25 cellular contexts compared by ENCODE assay signal in the genomic region with DNA sequence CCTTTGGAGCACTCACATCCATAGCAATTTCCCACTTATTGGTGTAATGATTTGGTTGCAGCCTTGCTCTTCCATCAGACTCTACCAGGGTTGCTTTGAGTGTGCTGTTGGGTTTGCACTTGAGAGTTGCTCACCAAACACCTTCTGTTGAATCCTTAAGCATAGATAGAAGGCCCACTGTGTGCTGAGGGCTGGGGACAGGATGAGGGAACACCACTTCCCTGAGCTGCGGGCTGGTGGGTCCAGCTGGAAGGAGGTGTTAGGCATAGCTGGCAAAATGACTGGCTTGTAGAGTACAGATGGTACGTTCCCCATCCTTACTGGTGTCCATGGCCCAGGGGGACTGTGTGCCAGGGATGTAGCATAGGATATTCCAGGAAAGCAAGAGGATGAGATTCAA. TPM values are rescaled to one million over a fixed set of nuclear protein-coding genes. Genes with fewer than 3 reads are reported as not detected.
A peak's percentile ranks its signal among the peaks of the same experiment; 100 is the strongest.
DNase-seq lines count a peak whose midpoint lies in the region; ATAC-seq and TF ChIP-seq lines count a peak whose summit lies in the region.
"Had no signal": no experiment of that assay in that cellular context is flagged by ENCODE, and none has a peak within 500 bp of the region (broad histone marks: within the 10 kb centered on the region; RNA-seq: fewer than 3 reads in every experiment).

No MANE protein-coding gene starts in this region.

- no peak overlapping the region for H3K4me3 Mint-ChIP-seq in activated T-helper 2 cell treated with anti-CD3 and anti-CD28 coated beads, Interferon-gamma antibody, Interleukin-2, Interleukin-4, amounts not matched to agents 10 μg/mL and 5 μg/mL and 100 μg/mL, durations not matched to agents 14 hours and 24 hours and 36 hours (ENCODE audit: low read depth)
- H3K4me3 Mint-ChIP-seq in endothelial cell (ENCODE audit: unreplicated experiment) (no peak overlapping the region), osteocyte (ENCODE audit: unreplicated experiment) (no peak overlapping the region)
- H3K4me3 Mint-ChIP-seq: B cell had no signal

- no peak for ATAC-seq in GM18519 (IDR thresholded peaks at IDR 0.05; ENCODE audit: low FRiP score, unreplicated experiment)
- ATAC-seq: K562 had no signal

- H3K79me2 ChIP-seq in Loucy (ENCODE audit: insufficient read depth, low read length) = peaks cover 93% of the 10 kb centered on the region

- peaks cover 46% of the 10 kb centered on the region for H3K4me1 ChIP-seq in Loucy (ENCODE audit: insufficient read depth, low read length, poor library complexity, severe bottlenecking)

- peaks cover 11% of the 10 kb centered on the region for H3K4me1 Mint-ChIP-seq in activated T-helper 2 cell treated with anti-CD3 and anti-CD28 coated beads, Interferon-gamma antibody, Interleukin-2, Interleukin-4, amounts not matched to agents 10 μg/mL and 5 μg/mL and 100 μg/mL, durations not matched to agents 14 hours and 24 hours and 36 hours (ENCODE audit: low read depth)
- peaks cover 23% of the 10 kb centered on the region for H3K4me1 Mint-ChIP-seq in endothelial cell (ENCODE audit: unreplicated experiment)
- peaks cover 28% of the 10 kb centered on the region for H3K4me1 Mint-ChIP-seq in osteocyte (ENCODE audit: unreplicated experiment)

- H3K9me2 ChIP-seq in Loucy (replicated peaks; ENCODE audit: low read depth, low read length) = no peaks in the 10 kb centered on the region

- H3K9me3 Mint-ChIP-seq in activated T-helper 2 cell treated with anti-CD3 and anti-CD28 coated beads, Interferon-gamma antibody, Interleukin-2, Interleukin-4, amounts not matched to agents 10 μg/mL and 5 μg/mL and 100 μg/mL, durations not matched to agents 14 hours and 24 hours and 36 hours = peaks cover 3% of the 10 kb centered on the region
- H3K9me3 Mint-ChIP-seq in endothelial cell (ENCODE audit: unreplicated experiment) (no peaks in the 10 kb centered on the region), osteocyte (ENCODE audit: unreplicated experiment) (no peaks in the 10 kb centered on the region)
- H3K9me3 Mint-ChIP-seq: CD8-positive, alpha-beta memory T cell had no signal

- no peak overlapping the region for H3K4me3 ChIP-seq in Loucy (ENCODE audit: low read length, poor library complexity, severe bottlenecking)
- H3K4me3 ChIP-seq: K562, PC-9 had no signal

- peaks cover 20% of the 10 kb centered on the region for H3K27me3 Mint-ChIP-seq in activated T-helper 2 cell treated with anti-CD3 and anti-CD28 coated beads, Interferon-gamma antibody, Interleukin-2, Interleukin-4, amounts not matched to agents 10 μg/mL and 5 μg/mL and 100 μg/mL, durations not matched to agents 14 hours and 24 hours and 36 hours (ENCODE audit: low read depth)
- peaks cover 27% of the 10 kb centered on the region for H3K27me3 Mint-ChIP-seq in endothelial cell (ENCODE audit: unreplicated experiment)
- no peaks in the 10 kb centered on the region for H3K27me3 Mint-ChIP-seq in osteocyte (ENCODE audit: unreplicated experiment)
- H3K27me3 Mint-ChIP-seq: B cell had no signal

- TF ChIP-seq CTCF in Loucy (conservative IDR thresholded peaks at IDR 0.05; ENCODE audit: low read length) = no peak
- TF ChIP-seq CTCF in endothelial cell (IDR thresholded peaks at IDR 0.05; ENCODE audit: unreplicated experiment) = no peak
- no peak for TF ChIP-seq CTCF in osteocyte (IDR thresholded peaks at IDR 0.05)

- no peaks in the 10 kb centered on the region for H3K36me3 ChIP-seq in Loucy (ENCODE audit: insufficient read depth, low read length)

- no peak overlapping the region for H3K9ac ChIP-seq in Loucy (ENCODE audit: low read depth, low read length, poor library complexity, severe bottlenecking)

- peak; percentile 5 for DNase-seq in activated T-helper 2 cell treated with anti-CD3 and anti-CD28 coated beads, Interferon-gamma antibody, Interleukin-2, Interleukin-4, amounts not matched to agents 10 μg/mL and 5 μg/mL and 100 μg/mL, durations not matched to agents 14 hours and 24 hours and 36 hours (ENCODE audit: low spot score)
- DNase-seq in endothelial cell (ENCODE audit: low spot score) = no peak
- peak; percentile 40 for DNase-seq in osteocyte (ENCODE audit: extremely low spot score, unreplicated experiment)
- DNase-seq in dedifferentiated amniotic fluid mesenchymal stem cell (ENCODE audit: extremely low spot score) = no peak
- no peak for DNase-seq in CD1c-positive myeloid dendritic cell (ENCODE audit: extremely low spot score)
- DNase-seq in NCI-H1105 (lab: John Stamatoyannopoulos, UW) = no peak
- DNase-seq: CD8-positive, alpha-beta memory T cell; DMS 273 treated with DMSO at 0.1 percent for 48 hours; DND-41; H7; Kasumi-1; MV-4-11; NCI-H1105 treated with DMSO at 0.1 percent for 48 hours; NCI-H146; NCI-H1930; NCI-H2107; NCI-H446; NCI-H526; NCI-H82; PC-9; Right ventricle myocardium superior had no signal

- peaks cover 9% of the 10 kb centered on the region for H4K20me1 ChIP-seq in Loucy (ENCODE audit: insufficient read depth, low read length, poor library complexity, severe bottlenecking)

- no peaks in the 10 kb centered on the region for H3K9me3 ChIP-seq in Loucy (ENCODE audit: insufficient read depth, low read depth, low read length)

- peak overlapping the region; percentile 89 for H3K4me2 ChIP-seq in Loucy (ENCODE audit: low read depth, low read length, poor library complexity, severe bottlenecking)
- H3K4me2 ChIP-seq: PC-9 had no signal

- no peak overlapping the region for H2AFZ ChIP-seq in Loucy (ENCODE audit: low read length)
- H2AFZ ChIP-seq: PC-9 had no signal

- no peak overlapping the region for H3K27ac Mint-ChIP-seq in activated T-helper 2 cell treated with anti-CD3 and anti-CD28 coated beads, Interferon-gamma antibody, Interleukin-2, Interleukin-4, amounts not matched to agents 10 μg/mL and 5 μg/mL and 100 μg/mL, durations not matched to agents 14 hours and 24 hours and 36 hours
- peak overlapping the region; percentile 3 for H3K27ac Mint-ChIP-seq in endothelial cell (ENCODE audit: unreplicated experiment)
- H3K27ac Mint-ChIP-seq in osteocyte (ENCODE audit: unreplicated experiment) = no peak overlapping the region
- H3K27ac Mint-ChIP-seq: B cell; CD8-positive, alpha-beta memory T cell had no signal

- no peaks in the 10 kb centered on the region for H3K27me3 ChIP-seq in Loucy (ENCODE audit: insufficient read depth, low read length, poor library complexity, severe bottlenecking)

- no peaks in the 10 kb centered on the region for H3F3A ChIP-seq in Loucy (ENCODE audit: low read depth)

- intact Hi-C loops in activated T-helper 2 cell treated with anti-CD3 and anti-CD28 coated beads, Interferon-gamma antibody, Interleukin-2, Interleukin-4, amounts not matched to agents 10 μg/mL and 5 μg/mL and 100 μg/mL, durations not matched to agents 14 hours and 24 hours and 36 hours (cut with micrococcal nuclease) = no loop called here

- H3K36me3 Mint-ChIP-seq in activated T-helper 2 cell treated with anti-CD3 and anti-CD28 coated beads, Interferon-gamma antibody, Interleukin-2, Interleukin-4, amounts not matched to agents 10 μg/mL and 5 μg/mL and 100 μg/mL, durations not matched to agents 14 hours and 24 hours and 36 hours (ENCODE audit: low read depth) = no peaks in the 10 kb centered on the region
- H3K36me3 Mint-ChIP-seq in endothelial cell (ENCODE audit: low read depth, unreplicated experiment) (peaks cover 16% of the 10 kb centered on the region), osteocyte (ENCODE audit: unreplicated experiment) (no peaks in the 10 kb centered on the region)

RNA-seq across cellular contexts. Expression of gene PRDM11, which starts 3.9 kb away (rescaled TPM):
- 1.9 and 2.6 TPM in 2 replicates for total RNA-seq in activated T-helper 2 cell treated with anti-CD3 and anti-CD28 coated beads, Interferon-gamma antibody, Interleukin-2, Interleukin-4, amounts not matched to agents 10 μg/mL and 5 μg/mL and 100 μg/mL, durations not matched to agents 14 hours and 24 hours and 36 hours
- total RNA-seq in endothelial cell (ENCODE audit: unreplicated experiment) (16.0 TPM), osteocyte (22.9 and 25.4 TPM in 2 replicates)

Comparison
In these comparisons a context has a peak if more than half of its experiments do, and no peak if none do; other contexts are left out.
1. DNase-seq: peak in activated T-helper 2 cell treated with anti-CD3 and anti-CD28 coated beads, Interferon-gamma antibody, Interleukin-2, Interleukin-4, amounts not matched to agents 10 μg/mL and 5 μg/mL and 100 μg/mL, durations not matched to agents 14 hours and 24 hours and 36 hours (single experiment) and osteocyte (single experiment); none in endothelial cell (single experiment), dedifferentiated amniotic fluid mesenchymal stem cell (single experiment), CD1c-positive myeloid dendritic cell (single experiment) and NCI-H1105 (single experiment).